In the genomic region with DNA sequence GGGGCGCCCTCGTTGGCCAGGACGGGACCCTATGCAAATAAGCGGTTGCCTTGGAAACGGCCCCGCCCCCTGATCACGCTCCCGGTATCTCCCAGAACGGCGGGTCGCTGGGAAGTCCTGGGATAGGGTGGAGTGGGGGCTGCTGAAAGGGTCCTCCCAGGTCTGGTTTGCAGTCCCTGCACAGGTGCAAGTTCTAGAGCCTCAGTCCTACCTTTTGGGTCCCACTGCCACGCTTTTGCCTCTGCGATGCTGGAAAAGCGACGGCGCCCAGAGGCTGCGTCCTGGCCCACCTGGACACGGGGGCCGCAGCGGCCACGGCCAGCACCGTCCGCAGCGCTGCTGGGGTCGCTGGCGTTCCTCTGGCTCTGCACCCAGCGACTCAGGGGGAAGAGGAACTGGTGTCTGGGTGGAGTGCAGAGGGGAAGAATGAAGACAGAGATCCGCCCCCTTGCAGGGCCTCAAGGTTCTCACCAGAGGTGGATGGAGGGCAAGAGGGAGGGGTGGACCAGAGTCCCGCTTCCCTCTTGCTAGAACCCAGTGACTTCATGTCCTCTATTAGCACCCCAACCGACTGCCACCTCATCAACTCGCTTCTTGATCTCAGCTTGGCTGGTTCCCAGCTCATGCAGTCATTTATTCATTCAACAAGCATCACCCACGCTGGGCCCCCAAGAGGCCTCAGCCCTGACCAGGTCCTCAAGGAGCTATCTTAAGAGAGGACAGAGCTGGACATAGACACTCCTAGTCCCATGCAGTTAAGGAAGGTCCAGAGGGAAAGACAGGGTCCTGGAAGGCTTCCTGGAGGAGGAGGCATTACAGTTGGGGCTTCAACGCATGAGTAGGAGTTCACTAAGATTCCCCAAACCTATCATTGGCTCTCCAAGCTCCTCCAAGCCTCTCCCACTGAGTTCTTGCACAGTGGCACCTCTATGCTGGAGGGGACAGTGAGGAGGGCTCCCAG, we compare ENCODE assay signal across 9 cellular contexts. TPM values are rescaled to one million over a fixed set of nuclear protein-coding genes. Genes with fewer than 3 reads are reported as not detected.
DNase-seq lines count a peak whose midpoint lies in the region; ATAC-seq, FAIRE-seq and TF ChIP-seq lines count a peak whose summit lies in the region.
"Had no signal": no experiment of that assay in that cellular context is flagged by ENCODE, and none has a peak within 500 bp of the region (broad histone marks: within the 10 kb centered on the region; RNA-seq: fewer than 3 reads in every experiment).

A gene (minus strand): TSS at position 381 of the 961 bp plus-strand sequence. CDS start 659 bp downstream, outside the sequence.

- H3K4me2 ChIP-seq in astrocyte (ENCODE audit: low read length), result peak within 1 kb of the TSS; percentile 15
- no peak within 1 kb of the TSS for H3K4me2 ChIP-seq in mesenchymal stem cell (ENCODE audit: low read length, poor library complexity, severe bottlenecking)

- H3K27ac Mint-ChIP-seq in astrocyte (ENCODE audit: unreplicated experiment), result no peak within 1 kb of the TSS

- DNase-seq in BE2C (peak; percentile 58), astrocyte (ENCODE audit: low read depth) (no peak), mesenchymal stem cell (no peak), NCI-H1417 treated with DMSO at 0.1 percent for 48 hours (lab: John Stamatoyannopoulos, UW) (no peak), NK-92 (lab: John Stamatoyannopoulos, UW; ENCODE audit: unreplicated experiment) (no peak), NCI-H2196 treated with DMSO at 0.1 percent for 48 hours (lab: John Stamatoyannopoulos, UW; ENCODE audit: unreplicated experiment) (no peak), NCI-H1436 (lab: John Stamatoyannopoulos, UW) (no peak)

- H3K27me3 ChIP-seq in BE2C (no peaks in the 10 kb centered on the region; the same call in 1 of the 2 replicates), astrocyte (ENCODE audit: insufficient read depth, low read length) (peaks cover 2% of the 10 kb centered on the region), mesenchymal stem cell (ENCODE audit: control insufficient read depth in 1 of 2, insufficient read depth in 1 of 2, low read length in 2 of 2) (peaks cover 0 to 19% of the 10 kb centered on the region in 2 experiments)

- H3K9ac ChIP-seq in astrocyte (ENCODE audit: low read length) (no peak within 1 kb of the TSS), mesenchymal stem cell (ENCODE audit: low read length) (no peak within 1 kb of the TSS)

- peak within 1 kb of the TSS; percentile 5 to 93 for H3K18ac ChIP-seq in mesenchymal stem cell (ENCODE audit: low read depth in 1 of 2, low read length in 2 of 2)

- H3K14ac ChIP-seq in mesenchymal stem cell (ENCODE audit: low read length in 2 of 2), result peak within 1 kb of the TSS in 1 of 2 experiments; percentile 26

- H3K79me1 ChIP-seq in mesenchymal stem cell (replicated peaks; ENCODE audit: low read length, poor library complexity, severe bottlenecking), result no peaks in the 10 kb centered on the region

- peaks cover 23% of the 10 kb centered on the region for H3K27me3 Mint-ChIP-seq in astrocyte (ENCODE audit: low read depth, unreplicated experiment)

- H3K27ac ChIP-seq in astrocyte (ENCODE audit: low read depth, low read length), result no peak within 1 kb of the TSS
- no peak within 1 kb of the TSS for H3K27ac ChIP-seq in mesenchymal stem cell (ENCODE audit: low read length, poor library complexity, severe bottlenecking)

- peak within 1 kb of the TSS; percentile 91 for H4K91ac ChIP-seq in mesenchymal stem cell (ENCODE audit: low read length)

- H3K36me3 ChIP-seq in BE2C (no peaks in the 10 kb centered on the region), astrocyte (ENCODE audit: insufficient read depth, low read length) (no peaks in the 10 kb centered on the region), mesenchymal stem cell (ENCODE audit: control insufficient read depth in 1 of 2, insufficient read depth in 2 of 2, low read depth in 1 of 2, low read length in 2 of 2) (no peaks in the 10 kb centered on the region)

- TF ChIP-seq CTCF in BE2C (IDR thresholded peaks at IDR 0.05; ENCODE audit: low read depth, low read length) (no peak), astrocyte (IDR thresholded peaks at IDR 0.05; ENCODE audit: insufficient read depth, low read depth, low read length) (no peak)

- H3K9me3 Mint-ChIP-seq in astrocyte (ENCODE audit: unreplicated experiment), result no peaks in the 10 kb centered on the region

- no peak within 1 kb of the TSS for H3K4me3 Mint-ChIP-seq in astrocyte (ENCODE audit: unreplicated experiment)

- no peak within 1 kb of the TSS for H2BK5ac ChIP-seq in mesenchymal stem cell (ENCODE audit: low read depth, low read length, poor library complexity, severe bottlenecking)

- H3K4ac ChIP-seq in mesenchymal stem cell (ENCODE audit: low read depth in 1 of 2, low read length in 2 of 2), result peak within 1 kb of the TSS; percentile 30 to 71

- H3K36me3 Mint-ChIP-seq in astrocyte (ENCODE audit: low read depth, unreplicated experiment), result no peaks in the 10 kb centered on the region

- H2AK5ac ChIP-seq in mesenchymal stem cell (ENCODE audit: low read length, severe bottlenecking), result peak within 1 kb of the TSS; percentile 23

- H3K79me2 ChIP-seq in astrocyte (ENCODE audit: insufficient read depth, low read length), result no peaks in the 10 kb centered on the region

- no peaks in the 10 kb centered on the region for H4K20me1 ChIP-seq in astrocyte (ENCODE audit: insufficient read depth, low read length)

- 41% methylated on average over 29 of the region's 33 CpGs for whole genome bisulfite sequencing in mesenchymal stem cell

- H4K8ac ChIP-seq in mesenchymal stem cell (ENCODE audit: low read length), result peak within 1 kb of the TSS; percentile 46

- H3K9me3 ChIP-seq in BE2C (no peaks in the 10 kb centered on the region), astrocyte (ENCODE audit: insufficient read depth, low read depth, low read length) (no peaks in the 10 kb centered on the region), mesenchymal stem cell (ENCODE audit: control insufficient read depth, low read length) (no peaks in the 10 kb centered on the region)

- no peak within 1 kb of the TSS for H3K4me3 ChIP-seq in BE2C (ENCODE audit: low read depth, low read length)
- H3K4me3 ChIP-seq in astrocyte (ENCODE audit: insufficient read depth, low read depth, low read length), result no peak within 1 kb of the TSS
- no peak within 1 kb of the TSS for H3K4me3 ChIP-seq in mesenchymal stem cell (ENCODE audit: insufficient read depth in 1 of 2, low read depth in 1 of 2, low read length in 2 of 2)

- peak within 1 kb of the TSS; percentile 35 for H2BK120ac ChIP-seq in mesenchymal stem cell (ENCODE audit: low read depth, low read length)

- peaks cover 2% of the 10 kb centered on the region for H3K4me1 Mint-ChIP-seq in astrocyte (ENCODE audit: low read depth, unreplicated experiment)

- peak within 1 kb of the TSS; percentile 26 for H2BK15ac ChIP-seq in mesenchymal stem cell (ENCODE audit: low read depth, poor library complexity, severe bottlenecking)

- H2AFZ ChIP-seq in astrocyte (ENCODE audit: low read depth, low read length), result no peak within 1 kb of the TSS
- peak within 1 kb of the TSS; percentile 8 for H2AFZ ChIP-seq in mesenchymal stem cell (ENCODE audit: low read depth, low read length)

- FAIRE-seq in astrocyte (lab: Jason Lieb, UNC), result no peak

- peak within 1 kb of the TSS; percentile 53 to 91 for H2BK12ac ChIP-seq in mesenchymal stem cell (ENCODE audit: low read length in 2 of 2)

- peak; percentile 50 for ATAC-seq in HG03439 (IDR thresholded peaks at IDR 0.05; ENCODE audit: unreplicated experiment)

- H3K23ac ChIP-seq in mesenchymal stem cell (ENCODE audit: low read length in 2 of 2), result peak within 1 kb of the TSS in 1 of 2 experiments; percentile 9

- no peaks in the 10 kb centered on the region for H3K4me1 ChIP-seq in BE2C
- no peaks in the 10 kb centered on the region for H3K4me1 ChIP-seq in astrocyte (ENCODE audit: insufficient read depth, low read length)
- H3K4me1 ChIP-seq in mesenchymal stem cell (ENCODE audit: control insufficient read depth, insufficient read depth, low read depth, low read length), result peaks cover 21% of the 10 kb centered on the region

RNA-seq across cellular contexts. Expression of the gene that starts here (rescaled TPM):
- not detected for polyA plus RNA-seq in BE2C (2012; ENCODE audit: insufficient read depth, insufficient read length, low read depth)
- not detected in 2 replicates for total RNA-seq in astrocyte
- 1.0 TPM for polyA plus RNA-seq in mesenchymal stem cell (2013, experiment 1 of 2)
- 1.1 TPM for polyA plus RNA-seq in mesenchymal stem cell (2013, experiment 2 of 2)
- total RNA-seq: Daoy had no signal
